Comparison of ENCODE assay signal across 9 cellular contexts in genomic region chr6:154994881-154995240, GRCh38. TPM values are rescaled to one million over a fixed set of nuclear protein-coding genes. Genes with fewer than 3 reads are reported as not detected.
DNase-seq lines count a peak whose midpoint lies in the region; ATAC-seq and TF ChIP-seq lines count a peak whose summit lies in the region.
"Had no signal": no experiment of that assay in that cellular context is flagged by ENCODE, and none has a peak within 500 bp of the region (broad histone marks: within the 10 kb centered on the region; RNA-seq: fewer than 3 reads in every experiment).

No MANE protein-coding gene starts in this region.

- H3K4me3 Mint-ChIP-seq in activated naive CD4-positive, alpha-beta T cell treated with anti-CD3 and anti-CD28 coated beads for 36 hours: peak overlapping the region; percentile 64
- H3K4me3 Mint-ChIP-seq in activated naive CD8-positive, alpha-beta T cell treated with anti-CD3 and anti-CD28 coated beads, Interleukin-2, amount 10 ng/mL, durations not matched to agents 7 days and 5 days: peak overlapping the region; percentile 62

- POLR2A ChIA-PET in activated naive CD8-positive, alpha-beta T cell treated with anti-CD3 and anti-CD28 coated beads, Interleukin-2, amount 10 ng/mL, durations not matched to agents 7 days and 5 days (lab: Charles Lee): no interaction called here

- 12 to 50% methylated on average over 13 to 28 of the region's 28 CpGs for WGBS in testis, 2 donors

- intact Hi-C loops in activated naive CD4-positive, alpha-beta T cell treated with anti-CD3 and anti-CD28 coated beads for 36 hours (cut with micrococcal nuclease): loop anchor here (2.0 kb wide), 1 partner anchor 176 kb away; no protein-coding TSS in a partner anchor
- intact Hi-C loops in testis (cut with DNase I; ENCODE audit: low total_unique reads): no loop called here

- peak overlapping the region; percentile 44 to 62 for H3K4me3 ChIP-seq in testis

- H3K27me3 ChIP-seq in testis: no peaks in the 10 kb centered on the region

- H3K4me1 Mint-ChIP-seq in activated naive CD4-positive, alpha-beta T cell treated with anti-CD3 and anti-CD28 coated beads for 36 hours (ENCODE audit: low read depth): peaks cover 8% of the 10 kb centered on the region
- H3K4me1 Mint-ChIP-seq in activated naive CD8-positive, alpha-beta T cell treated with anti-CD3 and anti-CD28 coated beads, Interleukin-2, amount 10 ng/mL, durations not matched to agents 7 days and 5 days: peaks cover 2% of the 10 kb centered on the region

- no peaks in the 10 kb centered on the region for H3K4me1 ChIP-seq in testis

- no peak for ATAC-seq in activated naive CD4-positive, alpha-beta T cell treated with anti-CD3 and anti-CD28 coated beads, Interleukin-2, amount 50 U/mL, for 72 hours
- no peak for ATAC-seq in activated naive CD8-positive, alpha-beta T cell treated with anti-CD3 and anti-CD28 coated beads, Interleukin-2, amount 10 ng/mL, durations not matched to agents 7 days and 5 days (ENCODE audit: low read depth)
- no peak for ATAC-seq in GM19035 (IDR thresholded peaks at IDR 0.05; ENCODE audit: unreplicated experiment)

- H3K9me3 ChIP-seq in testis: no peaks in the 10 kb centered on the region

- CTCF ChIA-PET in activated naive CD4-positive, alpha-beta T cell treated with anti-CD3 and anti-CD28 coated beads for 36 hours (lab: Charles Lee): interaction anchor here (0.6 kb wide), 1 partner anchor 181 kb away, joined by 3 read pairs; no protein-coding TSS in a partner anchor

- no peak for DNase-seq in activated naive CD4-positive, alpha-beta T cell treated with anti-CD3 and anti-CD28 coated beads for 36 hours
- no peak for DNase-seq in activated naive CD4-positive, alpha-beta T cell treated with anti-CD3 and anti-CD28 coated beads, Interleukin-2, amount 50 U/mL, for 72 hours (ENCODE audit: low spot score in 2 of 2)
- no peak for DNase-seq in activated naive CD8-positive, alpha-beta T cell treated with anti-CD3 and anti-CD28 coated beads, Interleukin-2, amount 10 ng/mL, durations not matched to agents 7 days and 5 days
- peak; percentile 88 for DNase-seq in mesenteric fat pad (ENCODE audit: low spot score)
- DNase-seq in testis: no peak
- DNase-seq in NCI-H82 (lab: John Stamatoyannopoulos, UW): no peak
- no peak for DNase-seq in NCI-H2029 (lab: John Stamatoyannopoulos, UW)
- DNase-seq: activated CD4-positive, CD25-positive, alpha-beta regulatory T cell treated with anti-CD3 and anti-CD28 coated beads, Interleukin-2, amount 50 U/mL, for 72 hours had no signal

- no peak for TF ChIP-seq CTCF in testis (IDR thresholded peaks at IDR 0.05)

- no peak for TF ChIP-seq POLR2A in testis (IDR thresholded peaks at IDR 0.05)

- H3K9me3 Mint-ChIP-seq in activated naive CD4-positive, alpha-beta T cell treated with anti-CD3 and anti-CD28 coated beads for 36 hours: no peaks in the 10 kb centered on the region
- H3K9me3 Mint-ChIP-seq in activated naive CD4-positive, alpha-beta T cell treated with anti-CD3 and anti-CD28 coated beads, Interleukin-2, amount 50 U/mL, for 72 hours: no peaks in the 10 kb centered on the region
- no peaks in the 10 kb centered on the region for H3K9me3 Mint-ChIP-seq in activated naive CD8-positive, alpha-beta T cell treated with anti-CD3 and anti-CD28 coated beads, Interleukin-2, amount 10 ng/mL, durations not matched to agents 7 days and 5 days

- peaks cover 32% of the 10 kb centered on the region for H3K27me3 Mint-ChIP-seq in activated naive CD4-positive, alpha-beta T cell treated with anti-CD3 and anti-CD28 coated beads for 36 hours (ENCODE audit: low read depth)
- peaks cover 42% of the 10 kb centered on the region for H3K27me3 Mint-ChIP-seq in activated naive CD8-positive, alpha-beta T cell treated with anti-CD3 and anti-CD28 coated beads, Interleukin-2, amount 10 ng/mL, durations not matched to agents 7 days and 5 days

- no peak overlapping the region for H3K27ac ChIP-seq in testis

- no peaks in the 10 kb centered on the region for H3K36me3 ChIP-seq in testis (ENCODE audit: low read depth, missing control alignments)

- H3K36me3 Mint-ChIP-seq in activated naive CD4-positive, alpha-beta T cell treated with anti-CD3 and anti-CD28 coated beads for 36 hours (ENCODE audit: low read depth): no peaks in the 10 kb centered on the region
- no peaks in the 10 kb centered on the region for H3K36me3 Mint-ChIP-seq in activated naive CD4-positive, alpha-beta T cell treated with anti-CD3 and anti-CD28 coated beads, Interleukin-2, amount 50 U/mL, for 72 hours
- H3K36me3 Mint-ChIP-seq in activated naive CD8-positive, alpha-beta T cell treated with anti-CD3 and anti-CD28 coated beads, Interleukin-2, amount 10 ng/mL, durations not matched to agents 7 days and 5 days: no peaks in the 10 kb centered on the region

- no peak overlapping the region for H3K27ac Mint-ChIP-seq in activated naive CD4-positive, alpha-beta T cell treated with anti-CD3 and anti-CD28 coated beads for 36 hours
- no peak overlapping the region for H3K27ac Mint-ChIP-seq in activated naive CD4-positive, alpha-beta T cell treated with anti-CD3 and anti-CD28 coated beads, Interleukin-2, amount 50 U/mL, for 72 hours
- H3K27ac Mint-ChIP-seq in activated naive CD8-positive, alpha-beta T cell treated with anti-CD3 and anti-CD28 coated beads, Interleukin-2, amount 10 ng/mL, durations not matched to agents 7 days and 5 days: no peak overlapping the region

RNA-seq across cellular contexts. Expression of gene TIAM2, which starts 0.3 kb away (rescaled TPM):
- total RNA-seq in activated naive CD4-positive, alpha-beta T cell treated with anti-CD3 and anti-CD28 coated beads for 36 hours: 1 to 10 TPM; 1.6 to 3.0 TPM
- 10 to 100 TPM in 1 of 2 donors, 1 to 10 TPM in 1; 2.5 to 12.5 TPM for total RNA-seq in activated naive CD4-positive, alpha-beta T cell treated with anti-CD3 and anti-CD28 coated beads, Interleukin-2, amount 50 U/mL, for 72 hours
- 1 to 10 TPM; 4.8 to 5.2 TPM for total RNA-seq in activated naive CD8-positive, alpha-beta T cell treated with anti-CD3 and anti-CD28 coated beads, Interleukin-2, amount 10 ng/mL, durations not matched to agents 7 days and 5 days
- total RNA-seq in mesenteric fat pad: 5.9 TPM
- 10 to 100 TPM; 22.7 to 38.0 TPM for total RNA-seq in testis
- polyA plus RNA-seq in testis (ENCODE audit: insufficient read depth, low read depth, low replicate concordance): 43.8 TPM
